18 cellular contexts compared by ENCODE assay signal in genomic region chr5:38835887-38836286, GRCh38. TPM values are rescaled to one million over a fixed set of nuclear protein-coding genes. Genes with fewer than 3 reads are reported as not detected.
A peak's percentile ranks its signal among the peaks of the same experiment; 100 is the strongest.
DNase-seq lines count a peak whose midpoint lies in the region; ATAC-seq and TF ChIP-seq lines count a peak whose summit lies in the region.
"Had no signal": no experiment of that assay in that cellular context is flagged by ENCODE, and none has a peak within 500 bp of the region (broad histone marks: within the 10 kb centered on the region; RNA-seq: fewer than 3 reads in every experiment).

No MANE protein-coding gene starts in this region.

- DNase-seq in Panc1 (ENCODE audit: low read depth, low spot score) (no peak), dermis blood vessel endothelial cell (peak; percentile 19), right atrium auricular region (ENCODE audit: low spot score) (no peak), thoracic aorta (ENCODE audit: low spot score) (no peak), T-helper 17 cell (no peak), HCEC 1CT (no peak), GM13977 (ENCODE audit: low spot score) (no peak)
- DNase-seq: CD4-positive, CD25-positive, alpha-beta regulatory T cell; mammary epithelial cell; NCI-H146; NCI-H446; transverse colon had no signal

- no TSS peak for BruUV-seq in Panc1 (replicated peaks; lab: Mats Ljungman, UMichigan)

- peaks cover 25% of the 10 kb centered on the region for H3K27me3 Mint-ChIP-seq in T-helper 17 cell

- intact Hi-C loops in Panc1 (cut with micrococcal nuclease; ENCODE audit: unreplicated experiment): no loop called here

- H3K27ac ChIP-seq in Panc1 (ENCODE audit: low read length) (peak overlapping the region; percentile 3; the same call in 1 of the 2 replicates), right atrium auricular region (peak overlapping the region; percentile 29 to 44), thoracic aorta (no peak overlapping the region)
- H3K27ac ChIP-seq: SK-N-MC, transverse colon had no signal

- TF ChIP-seq CTCF in Panc1 (IDR thresholded peaks at IDR 0.05) (no peak), right atrium auricular region (IDR thresholded peaks at IDR 0.05) (no peak), thoracic aorta (IDR thresholded peaks at IDR 0.05) (no peak), GM13977 (IDR thresholded peaks at IDR 0.05; ENCODE audit: extremely low read depth, insufficient read depth, missing control alignments) (no peak)

- ATAC-seq in Panc1: no peak
- no peak for ATAC-seq in thoracic aorta (ENCODE audit: insufficient number of reproducible peaks, low FRiP score, low read depth)
- ATAC-seq in activated CD4-positive, CD25-positive, alpha-beta regulatory T cell treated with anti-CD3 and anti-CD28 coated beads, Interleukin-2, amount 50 U/mL, for 24 hours: no peak
- ATAC-seq in T-helper 17 cell: no peak
- ATAC-seq: activated T-helper 17 cell treated with anti-CD3 and anti-CD28 coated beads, Interleukin-2, amount 50 U/mL, for 72 hours; esophagus mucosa; HCT116 had no signal

- H3K4me1 Mint-ChIP-seq in T-helper 17 cell: peaks cover 2% of the 10 kb centered on the region
- H3K4me1 Mint-ChIP-seq: activated T-helper 17 cell treated with anti-CD3 and anti-CD28 coated beads, Interleukin-2, amount 50 U/mL, for 72 hours; CD4-positive, CD25-positive, alpha-beta regulatory T cell had no signal

- in situ Hi-C loops in Panc1 (cut with HindIII; ENCODE audit: low pct_unique_long_range_greater_than_20kb, low sequenced_read_pairs) (no loop called here), GM13977 (cut with MboI; ENCODE audit: low pct_unique_long_range_greater_than_20kb, low sequenced_read_pairs, unreplicated experiment) (no loop called here)

- no peak overlapping the region for H3K4me3 Mint-ChIP-seq in T-helper 17 cell
- H3K4me3 Mint-ChIP-seq: activated T-helper 17 cell treated with anti-CD3 and anti-CD28 coated beads, Interleukin-2, amount 50 U/mL, for 72 hours; CD4-positive, CD25-positive, alpha-beta regulatory T cell; dendritic cell treated with granulocyte-macrophage colony-stimulating factor and Interleukin-4, amounts not matched to agents 40 ng/mL and 50 ng/mL, for 4 days had no signal

- no peak overlapping the region for H3K4me3 ChIP-seq in Panc1 (ENCODE audit: low read depth in 2 of 2, low read length in 2 of 2)
- no peak overlapping the region for H3K4me3 ChIP-seq in right atrium auricular region
- peak overlapping the region; percentile 18 for H3K4me3 ChIP-seq in thoracic aorta
- H3K4me3 ChIP-seq: SK-N-MC, transverse colon had no signal

- POLR2A ChIA-PET in Panc1 (lab: Charles Lee): no interaction called here

- no peak overlapping the region for H3K27ac Mint-ChIP-seq in T-helper 17 cell
- H3K27ac Mint-ChIP-seq: activated T-helper 17 cell treated with anti-CD3 and anti-CD28 coated beads, Interleukin-2, amount 50 U/mL, for 72 hours; CD4-positive, CD25-positive, alpha-beta regulatory T cell; dendritic cell treated with granulocyte-macrophage colony-stimulating factor and Interleukin-4, amounts not matched to agents 40 ng/mL and 50 ng/mL, for 4 days had no signal

- H3K4me1 ChIP-seq in Panc1 (ENCODE audit: control insufficient read depth, insufficient read depth, low read length) (peaks cover 4% of the 10 kb centered on the region; the same call in 1 of the 2 replicates), right atrium auricular region (peaks cover 0 to 24% of the 10 kb centered on the region in 2 donors), thoracic aorta (ENCODE audit: control insufficient read depth in 1 of 2, low read depth in 2 of 2) (peaks cover 23 to 35% of the 10 kb centered on the region in 2 donors)
- H3K4me1 ChIP-seq: transverse colon had no signal

- CTCF ChIA-PET in Panc1 (lab: Charles Lee): no interaction called here

- H3K36me3 Mint-ChIP-seq in T-helper 17 cell (ENCODE audit: low read depth): peaks cover 5% of the 10 kb centered on the region
- H3K36me3 Mint-ChIP-seq: CD4-positive, CD25-positive, alpha-beta regulatory T cell had no signal

- H3K9me3 ChIP-seq in Panc1 (ENCODE audit: control insufficient read depth, insufficient read depth, low read depth, low read length) (no peaks in the 10 kb centered on the region), right atrium auricular region (no peaks in the 10 kb centered on the region), thoracic aorta (no peaks in the 10 kb centered on the region), T-helper 17 cell (ENCODE audit: control insufficient read depth, low read length, poor library complexity, severe bottlenecking) (no peaks in the 10 kb centered on the region)
- H3K9me3 ChIP-seq: transverse colon had no signal

- H3K36me3 ChIP-seq in Panc1 (ENCODE audit: control insufficient read depth, insufficient read depth, low read length) (peaks cover 3% of the 10 kb centered on the region; the same call in 1 of the 2 replicates), right atrium auricular region (no peaks in the 10 kb centered on the region), thoracic aorta (no peaks in the 10 kb centered on the region)
- H3K36me3 ChIP-seq: transverse colon had no signal

- H3K27me3 ChIP-seq in Panc1 (ENCODE audit: control insufficient read depth, insufficient read depth, low read length) (no peaks in the 10 kb centered on the region), right atrium auricular region (no peaks in the 10 kb centered on the region), thoracic aorta (replicated peaks; ENCODE audit: insufficient read depth) (no peaks in the 10 kb centered on the region)
- H3K27me3 ChIP-seq: transverse colon had no signal

RNA-seq across cellular contexts. Expression of gene OSMR, which starts 9.9 kb away (rescaled TPM):
- total RNA-seq in Panc1 (2021; ENCODE audit: unreplicated experiment): 82.4 TPM
- polyA plus RNA-seq in Panc1 (2012; ENCODE audit: insufficient read length): 45.1 TPM
- 24.2 and 30.0 TPM in 2 replicates for total RNA-seq in dermis blood vessel endothelial cell
- total RNA-seq in right atrium auricular region: 10 to 100 TPM; 13.8 to 28.6 TPM
- total RNA-seq in thoracic aorta: 100 to 1,000 TPM in 1 of 2 donors, 10 to 100 TPM in 1; 79.2 to 190 TPM
- not detected for total RNA-seq in T-helper 17 cell
- total RNA-seq: CD4-positive, CD25-positive, alpha-beta regulatory T cell had no signal

Comparison
In these comparisons a context has a peak if more than half of its experiments do, and no peak if none do; other contexts are left out.
1. H3K27ac ChIP-seq: peak in Panc1 (single experiment) and right atrium auricular region (2 of 2); none in thoracic aorta (0 of 2).
2. RNA of gene OSMR, which starts 9.9 kb away (total RNA-seq): 79.2 to 190 TPM in thoracic aorta, 82.4 TPM in Panc1 (single experiment), 13.8 to 28.6 TPM in right atrium auricular region and 24.2 to 30.0 TPM in dermis blood vessel endothelial cell; not detected in T-helper 17 cell; every median in the first group is over 10 times any median in the second.